26 cellular contexts compared by ENCODE assay signal in the genomic region with DNA sequence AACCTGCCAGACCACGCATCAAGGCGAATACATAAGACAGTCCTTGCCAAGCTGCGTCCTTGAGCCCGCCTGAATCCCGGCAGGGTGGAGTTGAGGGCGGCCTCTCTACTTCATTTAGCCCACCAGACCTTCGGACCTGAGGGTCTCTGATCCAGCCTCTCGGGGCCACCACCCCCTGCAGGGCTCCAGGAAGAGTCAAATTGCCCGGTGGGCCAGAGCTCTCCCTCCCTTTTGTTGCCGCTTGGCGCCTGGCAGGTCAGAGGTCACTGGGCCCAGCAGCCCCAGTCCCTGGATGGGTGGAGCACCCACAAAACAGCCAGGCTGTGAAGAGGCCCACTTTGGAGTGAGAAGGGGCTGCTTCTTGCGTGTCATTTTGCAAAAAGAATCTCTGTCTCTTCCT. TPM values are rescaled to one million over a fixed set of nuclear protein-coding genes. Genes with fewer than 3 reads are reported as not detected.
"Had no signal": no experiment of that assay in that cellular context is flagged by ENCODE, and none has a peak within 500 bp of the region (broad histone marks: within the 10 kb centered on the region; RNA-seq: fewer than 3 reads in every experiment).

No MANE protein-coding gene starts in this region.

- H3K4me3 Mint-ChIP-seq: activated CD4-positive, alpha-beta T cell treated with anti-CD3 and anti-CD28 coated beads for 36 hours; activated naive CD8-positive, alpha-beta T cell treated with anti-CD3 and anti-CD28 coated beads, Interleukin-2, amount 10 ng/mL, durations not matched to agents 7 days and 5 days; activated T-cell treated with anti-CD3 and anti-CD28 coated beads, Interleukin-2, amount 50 U/mL, for 24 hours; brain; nephron had no signal

- H3K9me3 Mint-ChIP-seq: activated naive CD8-positive, alpha-beta T cell treated with anti-CD3 and anti-CD28 coated beads, Interleukin-2, amount 10 ng/mL, durations not matched to agents 7 days and 5 days; activated T-cell treated with anti-CD3 and anti-CD28 coated beads, Interleukin-2, amount 50 U/mL, for 24 hours; stimulated activated naive CD8-positive, alpha-beta T cell treated with anti-CD3 and anti-CD28 coated beads, Interleukin-15, Interleukin-2, amounts not matched to agents 100 ng/mL and 50 ng/mL, for 24 hours had no signal

- H3K9me3 ChIP-seq: esophagus squamous epithelium, right atrium auricular region, SJCRH30, suprapubic skin, upper lobe of left lung had no signal

- H3K36me3 ChIP-seq: esophagus squamous epithelium, right atrium auricular region, SJCRH30, suprapubic skin, upper lobe of left lung had no signal

- H2AFZ ChIP-seq: hepatocyte had no signal

- H3K4me2 ChIP-seq: hepatocyte had no signal

- H3K27ac Mint-ChIP-seq: activated CD4-positive, alpha-beta T cell treated with anti-CD3 and anti-CD28 coated beads for 36 hours; activated naive CD8-positive, alpha-beta T cell treated with anti-CD3 and anti-CD28 coated beads, Interleukin-2, amount 10 ng/mL, durations not matched to agents 7 days and 5 days; activated T-cell treated with anti-CD3 and anti-CD28 coated beads, Interleukin-2, amount 50 U/mL, for 24 hours; nephron; progenitor cell of endocrine pancreas; stimulated activated naive CD8-positive, alpha-beta T cell treated with anti-CD3 and anti-CD28 coated beads, Interleukin-15, Interleukin-2, amounts not matched to agents 100 ng/mL and 50 ng/mL, for 24 hours had no signal

- H3K79me2 ChIP-seq: hepatocyte had no signal

- FAIRE-seq: endothelial cell of umbilical vein, small intestine had no signal

- H3K4me3 ChIP-seq: esophagus squamous epithelium, hepatocyte, right atrium auricular region, SJCRH30, suprapubic skin, upper lobe of left lung had no signal

- H3K4me1 Mint-ChIP-seq: nephron had no signal

- H3K27ac ChIP-seq: esophagus squamous epithelium, hepatocyte, right atrium auricular region, SJCRH30, suprapubic skin, upper lobe of left lung, VCaP had no signal

- H3K36me3 Mint-ChIP-seq: activated naive CD8-positive, alpha-beta T cell treated with anti-CD3 and anti-CD28 coated beads, Interleukin-2, amount 10 ng/mL, durations not matched to agents 7 days and 5 days had no signal

- H3K27me3 ChIP-seq: hepatocyte, right atrium auricular region, SJCRH30, upper lobe of left lung had no signal

- DNase-seq: activated CD4-positive, alpha-beta T cell treated with anti-CD3 and anti-CD28 coated beads for 36 hours; activated naive CD8-positive, alpha-beta T cell treated with anti-CD3 and anti-CD28 coated beads, Interleukin-2, amount 10 ng/mL, durations not matched to agents 7 days and 5 days; activated T-cell treated with anti-CD3 and anti-CD28 coated beads, Interleukin-2, amount 50 U/mL, for 24 hours; central memory CD4-positive, alpha-beta T cell; cortex of kidney; effector CD4-positive, alpha-beta T cell; esophagus squamous epithelium; kidney glomerular epithelial cell; left ventricle myocardium superior; mesenchymal stem cell; nucleus accumbens; SJCRH30; small intestine; stimulated activated CD4-positive, alpha-beta T cell treated with anti-CD3 and anti-CD28 coated beads, Interleukin-4, amount 100 ng/mL, for 4 hours; stimulated activated CD8-positive, alpha-beta memory T cell treated with anti-CD3 and anti-CD28 coated beads, Interleukin-4, amount 100 ng/mL, for 48 hours; T-helper 9 cell had no signal

- H3K4me1 ChIP-seq: right atrium auricular region, SJCRH30 had no signal

- ATAC-seq: activated CD4-positive, alpha-beta T cell treated with anti-CD3 and anti-CD28 coated beads for 36 hours; left ventricle myocardium superior had no signal

RNA-seq across cellular contexts. Expression of a gene that starts 9.0 kb away (rescaled TPM):
- total RNA-seq: activated naive CD8-positive, alpha-beta T cell treated with anti-CD3 and anti-CD28 coated beads, Interleukin-2, amount 10 ng/mL, durations not matched to agents 7 days and 5 days; endothelial cell of umbilical vein; left ventricle myocardium superior; right atrium auricular region had no signal
